ENCODE assay signal across 16 cellular contexts in genomic region chr3:23550402-23550801, GRCh38.
A peak's percentile ranks its signal among the peaks of the same experiment; 100 is the strongest.
DNase-seq lines count a peak whose midpoint lies in the region; ATAC-seq, FAIRE-seq and TF ChIP-seq lines count a peak whose summit lies in the region.
"Had no signal": no experiment of that assay in that cellular context is flagged by ENCODE, and none has a peak within 500 bp of the region (broad histone marks: within the 10 kb centered on the region; RNA-seq: fewer than 3 reads in every experiment).

No MANE protein-coding gene starts in this region.

- peak; percentile 72 for FAIRE-seq in GM12878 (lab: Jason Lieb, UNC)
- no peak for FAIRE-seq in H54 (lab: Jason Lieb, UNC)

- peak overlapping the region; percentile 88 for H3K4me2 ChIP-seq in GM12878 (ENCODE audit: control insufficient read depth, insufficient read depth)

- WGBS in GM12878 (ENCODE audit: insufficient coverage, insufficient replicate concordance, low lambda C conversion rate, missing lambda C conversion rate) = 6% methylated on average over 1 of the region's 1 CpG
- WGBS in heart left ventricle, 4 donors = 96 to 100% (median 99%) methylated on average over 1 of the region's 1 CpG

- H3K4me1 ChIP-seq in GM12878 (ENCODE audit: control insufficient read depth, insufficient read depth, low read length) (peaks cover 11% of the 10 kb centered on the region), heart left ventricle (peaks cover 0 to 4% (median 0%) of the 10 kb centered on the region in 12 donors)
- H3K4me1 ChIP-seq: adrenal gland had no signal

- DNase-seq in GM12878 (ENCODE audit: low read depth, low spot score) (peak; percentile 39), H54 (ENCODE audit: insufficient read length, low spot score) (no peak), inferior parietal cortex (ENCODE audit: extremely low spot score) (no peak), heart left ventricle (no peak)
- DNase-seq in activated CD4-positive, alpha-beta T cell treated with anti-CD3 and anti-CD28 coated beads, Interleukin-2, amount 50 U/mL, for 48 hours = no peak
- DNase-seq: adrenal gland, dermis blood vessel endothelial cell, foreskin fibroblast, kidney glomerular epithelial cell, NCI-H1930, OCI-M1, small intestine had no signal

- in situ Hi-C loops in GM12878 (cut with MboI) = no loop called here

- intact Hi-C loops in GM12878 (cut with micrococcal nuclease; ENCODE audit: unreplicated experiment) (loop anchor here (5.0 kb wide), 1 partner anchor 102 kb away; no protein-coding TSS in a partner anchor), heart left ventricle (cut with DNase I) (no loop called here)

- H4K20me1 ChIP-seq in GM12878 (ENCODE audit: control insufficient read depth, insufficient read depth) = no peaks in the 10 kb centered on the region

- no TSS peak for BruUV-seq in GM12878 (replicated peaks; lab: Mats Ljungman, UMichigan)

- H3K36me3 ChIP-seq in GM12878 (ENCODE audit: control insufficient read depth in 2 of 2, insufficient read depth in 2 of 2, low read length in 1 of 2) = no peaks in the 10 kb centered on the region
- H3K36me3 ChIP-seq in heart left ventricle = no peaks in the 10 kb centered on the region
- H3K36me3 ChIP-seq: adrenal gland had no signal

- no peak overlapping the region for H3K27ac ChIP-seq in GM12878 (ENCODE audit: control insufficient read depth, insufficient read depth)
- H3K27ac ChIP-seq in heart left ventricle = no peak overlapping the region
- H3K27ac ChIP-seq: adrenal gland had no signal

- SMC1A ChIA-PET in GM12878 (lab: Charles Lee; ENCODE audit: uncharacterized antibody, unreplicated experiment) = interaction anchor here (3.3 kb wide), 1 partner anchor 43 kb away, joined by 16 read pairs; no protein-coding TSS in a partner anchor

- peak; percentile 83 for ATAC-seq in GM18909 (IDR thresholded peaks at IDR 0.05; ENCODE audit: poor library complexity, unreplicated experiment)
- peak; percentile 84 for ATAC-seq in GM21576 (IDR thresholded peaks at IDR 0.05; ENCODE audit: unreplicated experiment)
- ATAC-seq in HG03066 (IDR thresholded peaks at IDR 0.05; ENCODE audit: low read depth, unreplicated experiment) = peak; percentile 82
- peak; percentile 90 for ATAC-seq in GM12878
- no peak for ATAC-seq in heart left ventricle
- ATAC-seq: natural killer cell treated with Interleukin-12 subunit alpha and Interleukin-12 subunit beta and Interleukin-15 and Interleukin-18, amount 100 ng/mL, for 72 hours had no signal

- TF ChIP-seq EP300 in GM12878 (IDR thresholded peaks at IDR 0.05; ENCODE audit: borderline replicate concordance in 1 of 2, control insufficient read depth in 1 of 2, low read depth in 2 of 2, low read length in 2 of 2) = peak in 1 of 2 experiments; percentile 62; a peak in 1 of 4 replicates

- TF ChIP-seq POLR2A in GM12878 (IDR thresholded peaks at IDR 0.05; ENCODE audit: low read depth, low read length) (no peak), H54 (IDR thresholded peaks at IDR 0.05; ENCODE audit: low read depth, low read length) (no peak), heart left ventricle (IDR thresholded peaks at IDR 0.05) (no peak)

- no peak overlapping the region for H2AFZ ChIP-seq in GM12878 (ENCODE audit: control insufficient read depth, low read depth, low read length)

- POLR2A ChIA-PET in GM12878 (lab: Charles Lee) = no interaction called here

- RAD21 ChIA-PET in GM12878 (lab: Charles Lee; ENCODE audit: unreplicated experiment) = no interaction called here

- H3K9ac ChIP-seq in GM12878 (ENCODE audit: control insufficient read depth, insufficient read depth, low read length) = no peak overlapping the region

- H3K79me2 ChIP-seq in GM12878 (ENCODE audit: control insufficient read depth, insufficient read depth, low read length) = no peaks in the 10 kb centered on the region

- H3K4me3 ChIP-seq in GM12878 = no peak overlapping the region
- H3K4me3 ChIP-seq in heart left ventricle = no peak overlapping the region
- H3K4me3 ChIP-seq: adrenal gland had no signal

- no peak for TF ChIP-seq RAD21 in GM12878 (IDR thresholded peaks at IDR 0.05; ENCODE audit: insufficient read depth, low read depth, low read length)

- TF ChIP-seq CTCF in GM12878 (IDR thresholded peaks at IDR 0.05 in 2 of 3, conservative IDR thresholded peaks at IDR 0.05 in 1 of 3; ENCODE audit: control insufficient read depth in 2 of 3, extremely low read depth in 1 of 3, insufficient read depth in 1 of 3, low read depth in 3 of 3, low read length in 3 of 3) = no peak
- no peak for TF ChIP-seq CTCF in heart left ventricle (IDR thresholded peaks at IDR 0.05)

- H3K27me3 ChIP-seq in GM12878 (replicated peaks in 1 of 2; ENCODE audit: control insufficient read depth in 2 of 2, insufficient read depth in 2 of 2, low read length in 1 of 2) (no peaks in the 10 kb centered on the region), heart left ventricle (no peaks in the 10 kb centered on the region)
- H3K27me3 ChIP-seq: adrenal gland had no signal

- CTCF ChIA-PET in GM12878 (lab: Yijun Ruan, JAX) = no interaction called here

- H3K9me3 ChIP-seq in GM12878 (replicated peaks; ENCODE audit: control insufficient read depth, insufficient read depth, low read length) (no peaks in the 10 kb centered on the region), heart left ventricle (no peaks in the 10 kb centered on the region)
- H3K9me3 ChIP-seq: adrenal gland had no signal

TF ChIP-seq in GM12878, 131 proteins besides CTCF, POLR2A, EP300 and RAD21 (continues in another document):
- TF ChIP-seq TCF7 (IDR thresholded peaks at IDR 0.05; ENCODE audit: borderline replicate concordance) (no peak), YBX1 (IDR thresholded peaks at IDR 0.05) (no peak), NR2F1 (conservative IDR thresholded peaks at IDR 0.05) (0 out of 2 replicates have a peak, but pooled peaks have one; percentile 54), MYC (IDR thresholded peaks at IDR 0.05; ENCODE audit: insufficient read depth, insufficient read length, insufficient replicate concordance, low read length, severe bottlenecking) (no peak), KAT2A (conservative IDR thresholded peaks at IDR 0.05; ENCODE audit: control insufficient read depth, low read depth, low read length) (no peak), NFYA (IDR thresholded peaks at IDR 0.05; ENCODE audit: borderline replicate concordance, low read depth, low read length) (no peak), ATF2 (IDR thresholded peaks at IDR 0.05; ENCODE audit: low read length) (no peak), GABPA (IDR thresholded peaks at IDR 0.05; ENCODE audit: low read depth) (no peak), CBX5 (IDR thresholded peaks at IDR 0.05; ENCODE audit: low read depth) (0 out of 2 replicates have a peak, but pooled peaks have one; percentile 35), ZNF217 (IDR thresholded peaks at IDR 0.05) (no peak), SUPT20H (IDR thresholded peaks at IDR 0.05; ENCODE audit: borderline replicate concordance, control insufficient read depth, low read depth, low read length) (no peak), RELB (IDR thresholded peaks at IDR 0.05; ENCODE audit: low read depth) (peak; percentile 55; the same call in 1 of the 2 replicates), USF2 (IDR thresholded peaks at IDR 0.05; ENCODE audit: borderline replicate concordance, low read depth, low read length) (no peak), NR2C1 (IDR thresholded peaks at IDR 0.05) (no peak), NFIC (IDR thresholded peaks at IDR 0.05; ENCODE audit: low read depth, low read length) (peak; percentile 58; the same call in 1 of the 2 replicates), NR2C2 (IDR thresholded peaks at IDR 0.05; ENCODE audit: borderline replicate concordance, control insufficient read depth, insufficient read length, low read depth) (no peak), E2F4 (IDR thresholded peaks at IDR 0.05; ENCODE audit: low read depth, low read length) (no peak), JUND (IDR thresholded peaks at IDR 0.05; ENCODE audit: low read depth, low read length) (no peak)

Comparison
In these comparisons a context has a peak if more than half of its experiments do, and no peak if none do; other contexts are left out.
1. ATAC-seq: peak in GM18909 (single experiment), GM21576 (single experiment), HG03066 (single experiment) and GM12878 (single experiment); none in heart left ventricle (0 of 4).